22 cellular contexts compared by ENCODE assay signal in genomic region chr14:34111505-34111904, GRCh38.
"Had no signal": no experiment of that assay in that cellular context is flagged by ENCODE, and none has a peak within 500 bp of the region (broad histone marks: within the 10 kb centered on the region; RNA-seq: fewer than 3 reads in every experiment).

No MANE protein-coding gene starts in this region.

- H3K27ac Mint-ChIP-seq: naive thymus-derived CD4-positive, alpha-beta T cell; nephron progenitor cell; stimulated activated naive B cell treated with anti-CD40 and anti-IgM and Interleukin-4, amounts not matched to agents 10 μg/mL and 1 μg/mL and 100 μg/mL, for 72 hours; stimulated activated naive CD8-positive, alpha-beta T cell treated with anti-CD3 and anti-CD28 coated beads, Interleukin-15, amount 100 ng/mL, for 72 hours had no signal

- H3K4me3 ChIP-seq: coronary artery, heart left ventricle, left ventricle myocardium inferior, lower lobe of right lung, psoas muscle, testis, tibial nerve, upper lobe of right lung, vagina had no signal

- H3K4me1 ChIP-seq: heart left ventricle, left ventricle myocardium inferior, lower lobe of right lung, parathyroid adenoma, psoas muscle, testis, tibial nerve, upper lobe of right lung, vagina had no signal

- H3K27me3 ChIP-seq: heart left ventricle, testis, tibial nerve, vagina had no signal

- H3K9ac ChIP-seq: parathyroid adenoma had no signal

- H3K4me3 Mint-ChIP-seq: naive thymus-derived CD4-positive, alpha-beta T cell; nephron progenitor cell; stimulated activated naive B cell treated with anti-CD40 and anti-IgM and Interleukin-4, amounts not matched to agents 10 μg/mL and 1 μg/mL and 100 μg/mL, for 72 hours; stimulated activated naive CD8-positive, alpha-beta T cell treated with anti-CD3 and anti-CD28 coated beads, Interleukin-15, amount 100 ng/mL, for 72 hours had no signal

- H3K36me3 ChIP-seq: heart left ventricle, left ventricle myocardium inferior, lower lobe of right lung, tibial nerve, upper lobe of right lung, vagina had no signal

- H3K79me2 ChIP-seq: parathyroid adenoma had no signal

- H3K27ac ChIP-seq: coronary artery, heart left ventricle, left ventricle myocardium inferior, lower lobe of right lung, parathyroid adenoma, psoas muscle, testis, tibial nerve, upper lobe of right lung, vagina had no signal

- H2AFZ ChIP-seq: parathyroid adenoma had no signal

- H3K4me1 Mint-ChIP-seq: nephron progenitor cell; stimulated activated naive B cell treated with anti-CD40 and anti-IgM and Interleukin-4, amounts not matched to agents 10 μg/mL and 1 μg/mL and 100 μg/mL, for 72 hours; stimulated activated naive CD8-positive, alpha-beta T cell treated with anti-CD3 and anti-CD28 coated beads, Interleukin-15, amount 100 ng/mL, for 72 hours had no signal

- H3K36me3 Mint-ChIP-seq: stimulated activated naive B cell treated with anti-CD40 and anti-IgM and Interleukin-4, amounts not matched to agents 10 μg/mL and 1 μg/mL and 100 μg/mL, for 72 hours had no signal

- ATAC-seq: heart left ventricle; lower lobe of right lung; naive thymus-derived CD4-positive, alpha-beta T cell; psoas muscle; sciatic nerve; stimulated activated naive B cell treated with anti-CD40 and anti-IgM and Interleukin-4, amounts not matched to agents 10 μg/mL and 1 μg/mL and 100 μg/mL, for 72 hours; stimulated activated naive CD8-positive, alpha-beta T cell treated with anti-CD3 and anti-CD28 coated beads, Interleukin-15, amount 100 ng/mL, for 72 hours; upper lobe of right lung had no signal

- H3K9me3 ChIP-seq: testis, upper lobe of right lung, vagina had no signal

- DNase-seq: effector CD4-positive, alpha-beta T cell; foreskin melanocyte; heart left ventricle; kidney glomerular epithelial cell; left ventricle myocardium inferior; lower lobe of right lung; mesenchymal stem cell; midbrain; naive thymus-derived CD4-positive, alpha-beta T cell; nephron progenitor cell; psoas muscle; stimulated activated CD4-positive, alpha-beta T cell treated with anti-CD3 and anti-CD28 coated beads, Interleukin-2, amount 100 ng/mL, for 24 hours; stimulated activated CD4-positive, alpha-beta T cell treated with anti-CD3 and anti-CD28 coated beads, Interleukin-4, amount 100 ng/mL, for 4 hours; stimulated activated naive B cell treated with anti-CD40 and anti-IgM and Interleukin-4, amounts not matched to agents 10 μg/mL and 1 μg/mL and 100 μg/mL, for 72 hours; stimulated activated naive CD8-positive, alpha-beta T cell treated with anti-CD3 and anti-CD28 coated beads, Interleukin-15, amount 100 ng/mL, for 72 hours; testis; upper lobe of right lung had no signal
